ENCODE assay signal across 1 cellular context in the genomic region with DNA sequence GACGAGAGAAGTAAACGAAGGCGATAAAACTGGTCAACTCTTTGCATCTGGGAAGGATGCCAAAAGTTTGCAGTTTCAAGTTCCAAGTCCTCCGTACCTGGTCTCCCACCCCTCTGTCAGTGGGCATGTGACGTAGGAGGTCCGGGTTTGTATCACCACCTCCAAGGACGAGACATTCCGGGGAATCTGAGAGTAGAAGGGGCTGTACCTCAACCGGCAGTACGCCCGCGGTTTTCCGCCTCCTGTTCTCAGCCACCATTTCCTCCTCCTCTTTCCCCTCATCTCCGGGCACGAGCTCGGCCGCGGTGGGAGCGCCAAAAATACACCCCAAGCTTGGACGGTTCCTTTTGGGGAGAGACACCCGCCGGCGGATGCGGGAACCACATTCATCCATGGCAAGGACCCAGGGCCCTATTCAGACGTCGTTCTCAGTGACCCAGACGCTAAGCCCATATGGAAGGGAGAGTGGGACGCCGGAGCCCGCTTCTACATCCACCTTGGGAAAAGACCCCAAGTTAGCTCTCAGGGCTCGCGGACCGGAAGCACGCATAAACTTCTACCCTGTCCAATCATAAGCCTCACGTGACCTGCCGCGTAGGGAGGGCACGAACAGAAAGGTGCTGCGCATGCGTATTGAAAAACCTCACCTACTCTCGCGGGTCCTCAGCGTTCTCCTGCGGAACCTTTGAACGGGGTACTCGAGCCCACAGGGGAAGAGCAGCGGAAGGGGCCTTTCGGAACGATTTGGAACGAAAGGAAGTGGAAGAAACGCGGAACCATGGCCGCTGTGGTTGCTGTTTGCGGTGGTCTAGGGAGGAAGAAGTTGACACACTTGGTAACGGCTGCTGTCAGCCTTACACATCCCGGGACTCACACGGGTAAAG.
A peak's percentile ranks its signal among the peaks of the same experiment; 100 is the strongest.
TF ChIP-seq lines count a peak whose summit lies in the region.

Gene HELQ, minus strand, starts transcription at position 524 of the 884 bp plus-strand sequence. Its CDS starts 130 bp downstream, at position 394.
Gene MRPS18C, plus strand, starts transcription at position 759 of the 884 bp plus-strand sequence. Its CDS starts 20 bp downstream, at position 779.

TF ChIP-seq in K562, 482 proteins besides CTCF, POLR2A, EP300 and RAD21 (continued from another document and continues in another):
- TF ChIP-seq, protein P1, sequence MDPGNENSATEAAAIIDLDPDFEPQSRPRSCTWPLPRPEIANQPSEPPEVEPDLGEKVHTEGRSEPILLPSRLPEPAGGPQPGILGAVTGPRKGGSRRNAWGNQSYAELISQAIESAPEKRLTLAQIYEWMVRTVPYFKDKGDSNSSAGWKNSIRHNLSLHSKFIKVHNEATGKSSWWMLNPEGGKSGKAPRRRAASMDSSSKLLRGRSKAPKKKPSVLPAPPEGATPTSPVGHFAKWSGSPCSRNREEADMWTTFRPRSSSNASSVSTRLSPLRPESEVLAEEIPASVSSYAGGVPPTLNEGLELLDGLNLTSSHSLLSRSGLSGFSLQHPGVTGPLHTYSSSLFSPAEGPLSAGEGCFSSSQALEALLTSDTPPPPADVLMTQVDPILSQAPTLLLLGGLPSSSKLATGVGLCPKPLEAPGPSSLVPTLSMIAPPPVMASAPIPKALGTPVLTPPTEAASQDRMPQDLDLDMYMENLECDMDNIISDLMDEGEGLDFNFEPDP (CRISPR knock-in tag; IDR thresholded peaks at IDR 0.05), result no peak
- TF ChIP-seq MITF (IDR thresholded peaks at IDR 0.05) (peak; percentile 79; the same call in 1 of the 2 replicates), FOS (IDR thresholded peaks at IDR 0.05; ENCODE audit: extremely low read depth, insufficient read length) (no peak), ZZZ3 (IDR thresholded peaks at IDR 0.05) (0 out of 2 replicates have a peak, but pooled peaks have one; percentile 62), RBM25 (IDR thresholded peaks at IDR 0.05; ENCODE audit: low read depth, low read length, severe bottlenecking) (peak; percentile 12), NFXL1 (CRISPR knock-in tag; IDR thresholded peaks at IDR 0.05) (no peak), SRSF7 (optimal IDR thresholded peaks at IDR 0.05; ENCODE audit: low read depth, low read length) (no peak), FOSL1 (tag; conservative IDR thresholded peaks at IDR 0.05) (peak; percentile 32), ZKSCAN3 (CRISPR knock-in tag; IDR thresholded peaks at IDR 0.05) (no peak), SMAD3 (CRISPR knock-in tag; conservative IDR thresholded peaks at IDR 0.05) (no peak), NFYB (IDR thresholded peaks at IDR 0.05; ENCODE audit: extremely low read depth, insufficient read length) (peak; percentile 12), ZNF146 (CRISPR knock-in tag; IDR thresholded peaks at IDR 0.05; ENCODE audit: unreplicated experiment) (no peak), TFAM (CRISPR knock-in tag; conservative IDR thresholded peaks at IDR 0.05) (no peak), ASH1L (IDR thresholded peaks at IDR 0.05; ENCODE audit: borderline replicate concordance, low read depth, partially characterized antibody) (peak; percentile 36), ZNF696 (CRISPR knock-in tag; conservative IDR thresholded peaks at IDR 0.05) (no peak), ZNF311 (CRISPR knock-in tag; IDR thresholded peaks at IDR 0.05) (no peak), RAD51 (IDR thresholded peaks at IDR 0.05; ENCODE audit: borderline replicate concordance, low read depth) (peak; percentile 98), CBX1 (IDR thresholded peaks at IDR 0.05; ENCODE audit: low read depth) (peak; percentile 67; the same call in 1 of the 2 replicates), SNRNP70 (optimal IDR thresholded peaks at IDR 0.05; ENCODE audit: low read depth, low read length) (no peak), POLR2AphosphoS2 (IDR thresholded peaks at IDR 0.05; ENCODE audit: low read length) (peak; percentile 97), MAFF (IDR thresholded peaks at IDR 0.05; ENCODE audit: low read length) (peak; percentile 23), NFRKB (IDR thresholded peaks at IDR 0.05; ENCODE audit: low read depth) (peak; percentile 98), ZBTB26 (CRISPR knock-in tag; IDR thresholded peaks at IDR 0.05) (0 out of 2 replicates have a peak, but pooled peaks have one; percentile 25), TAL1 (IDR thresholded peaks at IDR 0.05) (no peak), EZH2 (IDR thresholded peaks at IDR 0.05; ENCODE audit: borderline replicate concordance, low read depth, low read length) (no peak), HNRNPL (IDR thresholded peaks at IDR 0.05; ENCODE audit: low read depth, low read length) (no peak), FOXJ2 (tag; IDR thresholded peaks at IDR 0.05) (peak; percentile 73; the same call in 1 of the 2 replicates), TAF9B (IDR thresholded peaks at IDR 0.05; ENCODE audit: partially characterized antibody) (peak; percentile 93), JUNB (CRISPR knock-in tag; conservative IDR thresholded peaks at IDR 0.05) (no peak), CXXC5 (CRISPR knock-in tag; IDR thresholded peaks at IDR 0.05) (peak; percentile 88), CREM (IDR thresholded peaks at IDR 0.05; ENCODE audit: low read depth) (peak; percentile 88), RBM34 (IDR thresholded peaks at IDR 0.05; ENCODE audit: borderline replicate concordance, insufficient read depth, low read length) (no peak), ZNF12 (CRISPR knock-in tag; IDR thresholded peaks at IDR 0.05) (no peak), EHMT2 (IDR thresholded peaks at IDR 0.05) (no peak), ZNF780A (CRISPR knock-in tag; IDR thresholded peaks at IDR 0.05) (no peak), SIRT6 (IDR thresholded peaks at IDR 0.05; ENCODE audit: low read depth, low read length) (no peak), ZNF263 (CRISPR knock-in tag; IDR thresholded peaks at IDR 0.05; ENCODE audit: borderline replicate concordance) (peak; percentile 16; the same call in 1 of the 2 replicates), DNMT1 (IDR thresholded peaks at IDR 0.05) (0 out of 2 replicates have a peak, but pooled peaks have one; percentile 58), NONO (IDR thresholded peaks at IDR 0.05; ENCODE audit: low read depth in 2 of 2, low read length in 1 of 2) (no peak)
- TF ChIP-seq, protein P2, sequence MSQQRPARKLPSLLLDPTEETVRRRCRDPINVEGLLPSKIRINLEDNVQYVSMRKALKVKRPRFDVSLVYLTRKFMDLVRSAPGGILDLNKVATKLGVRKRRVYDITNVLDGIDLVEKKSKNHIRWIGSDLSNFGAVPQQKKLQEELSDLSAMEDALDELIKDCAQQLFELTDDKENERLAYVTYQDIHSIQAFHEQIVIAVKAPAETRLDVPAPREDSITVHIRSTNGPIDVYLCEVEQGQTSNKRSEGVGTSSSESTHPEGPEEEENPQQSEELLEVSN (IDR thresholded peaks at IDR 0.05; ENCODE audit: borderline replicate concordance in 1 of 2, extremely low read depth in 1 of 2, insufficient read depth in 1 of 2, insufficient read length in 1 of 2, low read depth in 1 of 2, low read length in 1 of 2, poor library complexity in 1 of 2, severe bottlenecking in 1 of 2), result peak in 1 of 2 experiments; percentile 13
- TF ChIP-seq, protein P3, sequence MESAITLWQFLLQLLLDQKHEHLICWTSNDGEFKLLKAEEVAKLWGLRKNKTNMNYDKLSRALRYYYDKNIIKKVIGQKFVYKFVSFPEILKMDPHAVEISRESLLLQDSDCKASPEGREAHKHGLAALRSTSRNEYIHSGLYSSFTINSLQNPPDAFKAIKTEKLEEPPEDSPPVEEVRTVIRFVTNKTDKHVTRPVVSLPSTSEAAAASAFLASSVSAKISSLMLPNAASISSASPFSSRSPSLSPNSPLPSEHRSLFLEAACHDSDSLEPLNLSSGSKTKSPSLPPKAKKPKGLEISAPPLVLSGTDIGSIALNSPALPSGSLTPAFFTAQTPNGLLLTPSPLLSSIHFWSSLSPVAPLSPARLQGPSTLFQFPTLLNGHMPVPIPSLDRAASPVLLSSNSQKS (CRISPR knock-in tag; IDR thresholded peaks at IDR 0.05), result no peak
- TF ChIP-seq, protein P4, sequence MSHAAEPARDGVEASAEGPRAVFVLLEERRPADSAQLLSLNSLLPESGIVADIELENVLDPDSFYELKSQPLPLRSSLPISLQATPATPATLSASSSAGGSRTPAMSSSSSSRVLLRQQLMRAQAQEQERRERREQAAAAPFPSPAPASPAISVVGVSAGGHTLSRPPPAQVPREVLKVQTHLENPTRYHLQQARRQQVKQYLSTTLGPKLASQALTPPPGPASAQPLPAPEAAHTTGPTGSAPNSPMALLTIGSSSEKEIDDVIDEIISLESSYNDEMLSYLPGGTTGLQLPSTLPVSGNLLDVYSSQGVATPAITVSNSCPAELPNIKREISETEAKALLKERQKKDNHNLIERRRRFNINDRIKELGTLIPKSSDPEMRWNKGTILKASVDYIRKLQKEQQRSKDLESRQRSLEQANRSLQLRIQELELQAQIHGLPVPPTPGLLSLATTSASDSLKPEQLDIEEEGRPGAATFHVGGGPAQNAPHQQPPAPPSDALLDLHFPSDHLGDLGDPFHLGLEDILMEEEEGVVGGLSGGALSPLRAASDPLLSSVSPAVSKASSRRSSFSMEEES (CRISPR knock-in tag; IDR thresholded peaks at IDR 0.05), result peak; percentile 98
- TF ChIP-seq, protein P5, sequence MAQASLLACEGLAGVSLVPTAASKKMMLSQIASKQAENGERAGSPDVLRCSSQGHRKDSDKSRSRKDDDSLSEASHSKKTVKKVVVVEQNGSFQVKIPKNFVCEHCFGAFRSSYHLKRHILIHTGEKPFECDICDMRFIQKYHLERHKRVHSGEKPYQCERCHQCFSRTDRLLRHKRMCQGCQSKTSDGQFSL (CRISPR knock-in tag; IDR thresholded peaks at IDR 0.05), result no peak
- TF ChIP-seq, protein P5 (tag; IDR thresholded peaks at IDR 0.05), result no peak
- TF ChIP-seq, protein P6, sequence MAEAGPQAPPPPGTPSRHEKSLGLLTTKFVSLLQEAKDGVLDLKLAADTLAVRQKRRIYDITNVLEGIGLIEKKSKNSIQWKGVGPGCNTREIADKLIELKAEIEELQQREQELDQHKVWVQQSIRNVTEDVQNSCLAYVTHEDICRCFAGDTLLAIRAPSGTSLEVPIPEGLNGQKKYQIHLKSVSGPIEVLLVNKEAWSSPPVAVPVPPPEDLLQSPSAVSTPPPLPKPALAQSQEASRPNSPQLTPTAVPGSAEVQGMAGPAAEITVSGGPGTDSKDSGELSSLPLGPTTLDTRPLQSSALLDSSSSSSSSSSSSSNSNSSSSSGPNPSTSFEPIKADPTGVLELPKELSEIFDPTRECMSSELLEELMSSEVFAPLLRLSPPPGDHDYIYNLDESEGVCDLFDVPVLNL (CRISPR knock-in tag; IDR thresholded peaks at IDR 0.05; ENCODE audit: low read depth), result peak; percentile 59; the same call in 1 of the 2 replicates
- TF ChIP-seq, protein P7, sequence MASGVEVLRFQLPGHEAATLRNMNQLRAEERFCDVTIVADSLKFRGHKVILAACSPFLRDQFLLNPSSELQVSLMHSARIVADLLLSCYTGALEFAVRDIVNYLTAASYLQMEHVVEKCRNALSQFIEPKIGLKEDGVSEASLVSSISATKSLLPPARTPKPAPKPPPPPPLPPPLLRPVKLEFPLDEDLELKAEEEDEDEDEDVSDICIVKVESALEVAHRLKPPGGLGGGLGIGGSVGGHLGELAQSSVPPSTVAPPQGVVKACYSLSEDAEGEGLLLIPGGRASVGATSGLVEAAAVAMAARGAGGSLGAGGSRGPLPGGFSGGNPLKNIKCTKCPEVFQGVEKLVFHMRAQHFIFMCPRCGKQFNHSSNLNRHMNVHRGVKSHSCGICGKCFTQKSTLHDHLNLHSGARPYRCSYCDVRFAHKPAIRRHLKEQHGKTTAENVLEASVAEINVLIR (CRISPR knock-in tag; IDR thresholded peaks at IDR 0.05), result peak; percentile 37
- TF ChIP-seq, protein P8, sequence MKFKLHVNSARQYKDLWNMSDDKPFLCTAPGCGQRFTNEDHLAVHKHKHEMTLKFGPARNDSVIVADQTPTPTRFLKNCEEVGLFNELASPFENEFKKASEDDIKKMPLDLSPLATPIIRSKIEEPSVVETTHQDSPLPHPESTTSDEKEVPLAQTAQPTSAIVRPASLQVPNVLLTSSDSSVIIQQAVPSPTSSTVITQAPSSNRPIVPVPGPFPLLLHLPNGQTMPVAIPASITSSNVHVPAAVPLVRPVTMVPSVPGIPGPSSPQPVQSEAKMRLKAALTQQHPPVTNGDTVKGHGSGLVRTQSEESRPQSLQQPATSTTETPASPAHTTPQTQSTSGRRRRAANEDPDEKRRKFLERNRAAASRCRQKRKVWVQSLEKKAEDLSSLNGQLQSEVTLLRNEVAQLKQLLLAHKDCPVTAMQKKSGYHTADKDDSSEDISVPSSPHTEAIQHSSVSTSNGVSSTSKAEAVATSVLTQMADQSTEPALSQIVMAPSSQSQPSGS (CRISPR knock-in tag; IDR thresholded peaks at IDR 0.05), result no peak
- TF ChIP-seq, protein P9, sequence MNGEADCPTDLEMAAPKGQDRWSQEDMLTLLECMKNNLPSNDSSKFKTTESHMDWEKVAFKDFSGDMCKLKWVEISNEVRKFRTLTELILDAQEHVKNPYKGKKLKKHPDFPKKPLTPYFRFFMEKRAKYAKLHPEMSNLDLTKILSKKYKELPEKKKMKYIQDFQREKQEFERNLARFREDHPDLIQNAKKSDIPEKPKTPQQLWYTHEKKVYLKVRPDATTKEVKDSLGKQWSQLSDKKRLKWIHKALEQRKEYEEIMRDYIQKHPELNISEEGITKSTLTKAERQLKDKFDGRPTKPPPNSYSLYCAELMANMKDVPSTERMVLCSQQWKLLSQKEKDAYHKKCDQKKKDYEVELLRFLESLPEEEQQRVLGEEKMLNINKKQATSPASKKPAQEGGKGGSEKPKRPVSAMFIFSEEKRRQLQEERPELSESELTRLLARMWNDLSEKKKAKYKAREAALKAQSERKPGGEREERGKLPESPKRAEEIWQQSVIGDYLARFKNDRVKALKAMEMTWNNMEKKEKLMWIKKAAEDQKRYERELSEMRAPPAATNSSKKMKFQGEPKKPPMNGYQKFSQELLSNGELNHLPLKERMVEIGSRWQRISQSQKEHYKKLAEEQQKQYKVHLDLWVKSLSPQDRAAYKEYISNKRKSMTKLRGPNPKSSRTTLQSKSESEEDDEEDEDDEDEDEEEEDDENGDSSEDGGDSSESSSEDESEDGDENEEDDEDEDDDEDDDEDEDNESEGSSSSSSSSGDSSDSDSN (IDR thresholded peaks at IDR 0.05; ENCODE audit: borderline replicate concordance in 1 of 2, low read depth in 2 of 2, low read length in 2 of 2), result peak; percentile 15 to 75; a peak in 2 of 4 replicates
